In the genomic region with DNA sequence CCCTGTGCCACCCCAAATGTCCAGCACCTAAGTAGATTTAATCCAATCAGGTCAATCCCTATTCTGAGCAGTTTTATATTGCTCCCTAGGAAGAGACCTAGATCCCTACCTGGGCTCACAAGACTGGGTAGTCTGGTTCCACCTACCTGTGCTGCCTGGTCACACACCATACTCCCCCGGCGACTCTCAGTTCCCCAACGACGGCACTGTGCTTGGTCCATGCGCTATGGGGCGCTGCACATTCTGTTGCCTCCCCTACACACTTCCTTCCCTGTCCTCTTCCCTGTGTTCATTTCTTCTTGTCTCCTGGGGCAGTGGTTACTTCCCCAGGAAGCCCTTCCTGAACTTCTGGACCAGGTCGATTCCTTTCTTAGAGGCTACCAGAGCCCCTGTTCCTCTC, we compare ENCODE assay signal across 17 cellular contexts.
DNase-seq lines count a peak whose midpoint lies in the region; ATAC-seq lines count a peak whose summit lies in the region.
"Had no signal": no experiment of that assay in that cellular context is flagged by ENCODE, and none has a peak within 500 bp of the region (broad histone marks: within the 10 kb centered on the region; RNA-seq: fewer than 3 reads in every experiment).

No MANE protein-coding gene starts in this region.

- H3K9ac ChIP-seq in neuronal stem cell (ENCODE audit: low read depth, low read length, poor library complexity) = no peak overlapping the region
- H3K9ac ChIP-seq: GM23248 had no signal

- no peak overlapping the region for H3K14ac ChIP-seq in neuronal stem cell (ENCODE audit: low read length)

- H2BK120ac ChIP-seq in neuronal stem cell (ENCODE audit: low read depth, low read length) = no peak overlapping the region

- no peak overlapping the region for H3K4me3 ChIP-seq in neuronal stem cell (ENCODE audit: low read length in 2 of 2)
- H3K4me3 ChIP-seq: gastroesophageal sphincter, GM23248, right lobe of liver, upper lobe of right lung had no signal

- H3K18ac ChIP-seq in neuronal stem cell (ENCODE audit: low read length) = no peak overlapping the region

- H2AFZ ChIP-seq in neuronal stem cell (ENCODE audit: low read length) = no peak overlapping the region
- H2AFZ ChIP-seq: GM23248 had no signal

- H2BK5ac ChIP-seq in neuronal stem cell (ENCODE audit: low read length) = no peak overlapping the region

- H2AK5ac ChIP-seq in neuronal stem cell (ENCODE audit: low read depth, low read length) = no peak overlapping the region

- H3K79me1 ChIP-seq in neuronal stem cell (ENCODE audit: low read depth, low read length) = no peaks in the 10 kb centered on the region

- no peak overlapping the region for H2BK15ac ChIP-seq in neuronal stem cell (ENCODE audit: low read length)

- H3K4ac ChIP-seq in neuronal stem cell (ENCODE audit: low read length) = no peak overlapping the region

- no peaks in the 10 kb centered on the region for H3K9me3 ChIP-seq in neuronal stem cell (replicated peaks in 1 of 2; ENCODE audit: control insufficient read depth in 2 of 2, insufficient read depth in 1 of 2, low read depth in 1 of 2, low read length in 2 of 2)
- H3K9me3 ChIP-seq: gastroesophageal sphincter, right lobe of liver, upper lobe of right lung had no signal

- no peak overlapping the region for H4K8ac ChIP-seq in neuronal stem cell (ENCODE audit: low read depth, low read length)

- H3K4me1 ChIP-seq in neuronal stem cell (ENCODE audit: control insufficient read depth in 2 of 2, insufficient read depth in 1 of 2, low read depth in 1 of 2, low read length in 2 of 2) = peaks cover 0 to 4% of the 10 kb centered on the region in 2 donors
- H3K4me1 ChIP-seq: right lobe of liver, upper lobe of right lung had no signal

- WGBS in neuronal stem cell (ENCODE audit: extremely low coverage in 2 of 2, insufficient read length in 2 of 2, insufficient replicate concordance in 1 of 2), 2 donors = no CpG with 5 or more reads among the region's 7 CpGs

- H3K23ac ChIP-seq in neuronal stem cell (ENCODE audit: low read depth, low read length, poor library complexity) = peak overlapping the region; percentile 21

- no peak for DNase-seq in neuronal stem cell (ENCODE audit: low spot score)
- no peak for DNase-seq in superior temporal gyrus (ENCODE audit: extremely low spot score)
- no peak for DNase-seq in glomerular visceral epithelial cell (ENCODE audit: extremely low spot score)
- DNase-seq in GM19238 (ENCODE audit: insufficient read length, low spot score) = no peak
- DNase-seq in NCI-H748 (lab: John Stamatoyannopoulos, UW; ENCODE audit: unreplicated experiment) = no peak
- DNase-seq: activated CD4-positive, alpha-beta T cell treated with anti-CD3 and anti-CD28 coated beads, Interleukin-2, amount 10 ng/mL, durations not matched to agents 7 days and 5 days; activated T-cell treated with anti-CD3 and anti-CD28 coated beads, Interleukin-2, amount 50 U/mL, for 48 hours; CD4-positive, alpha-beta T cell; GM23248; mesendoderm; right lobe of liver; T-helper 9 cell; upper lobe of right lung had no signal

- no peak overlapping the region for H4K91ac ChIP-seq in neuronal stem cell (ENCODE audit: low read depth, low read length, poor library complexity)

- ATAC-seq in GM18858 (IDR thresholded peaks at IDR 0.05; ENCODE audit: unreplicated experiment) (peak; percentile 46), GM21619 (IDR thresholded peaks at IDR 0.05; ENCODE audit: unreplicated experiment) (peak; percentile 65), HG03442 (IDR thresholded peaks at IDR 0.05; ENCODE audit: unreplicated experiment) (peak; percentile 68)
- ATAC-seq: gastroesophageal sphincter, upper lobe of right lung had no signal

- no peak overlapping the region for H3K27ac ChIP-seq in neuronal stem cell (replicated peaks; ENCODE audit: low read length)
- H3K27ac ChIP-seq: gastroesophageal sphincter, GM23248, right lobe of liver, upper lobe of right lung had no signal

- no peak overlapping the region for H3K4me2 ChIP-seq in neuronal stem cell (ENCODE audit: insufficient read depth, low read length, poor library complexity, severe bottlenecking)

- H3K36me3 ChIP-seq in neuronal stem cell (replicated peaks in 1 of 2; ENCODE audit: control insufficient read depth in 2 of 2, insufficient read depth in 2 of 2, low read length in 2 of 2) = no peaks in the 10 kb centered on the region
- H3K36me3 ChIP-seq: gastroesophageal sphincter, right lobe of liver, upper lobe of right lung had no signal

- no peaks in the 10 kb centered on the region for H3K27me3 ChIP-seq in neuronal stem cell (ENCODE audit: control insufficient read depth in 3 of 3, insufficient read depth in 3 of 3, low read depth in 1 of 3, low read length in 3 of 3)
- H3K27me3 ChIP-seq: right lobe of liver, upper lobe of right lung had no signal

- no peak overlapping the region for H2BK12ac ChIP-seq in neuronal stem cell (ENCODE audit: low read length)
